ENCODE assay signal across 9 cellular contexts in genomic region chr6:134436950-134437349, GRCh38.
A peak's percentile ranks its signal among the peaks of the same experiment; 100 is the strongest.
DNase-seq lines count a peak whose midpoint lies in the region; ATAC-seq and TF ChIP-seq lines count a peak whose summit lies in the region.
"Had no signal": no experiment of that assay in that cellular context is flagged by ENCODE, and none has a peak within 500 bp of the region (broad histone marks: within the 10 kb centered on the region; RNA-seq: fewer than 3 reads in every experiment).

No MANE protein-coding gene starts in this region.

- no peaks in the 10 kb centered on the region for H3K27me3 Mint-ChIP-seq in MCF 10A (ENCODE audit: insufficient read depth, unreplicated experiment)
- no peaks in the 10 kb centered on the region for H3K27me3 Mint-ChIP-seq in T-helper 2 cell treated with Interferon-gamma antibody and Interleukin-4, amounts not matched to agents 5 μg/mL and 100 μg/mL, for 36 hours (ENCODE audit: low read depth)

- no peaks in the 10 kb centered on the region for H3K9me3 Mint-ChIP-seq in MCF 10A (ENCODE audit: unreplicated experiment)
- no peaks in the 10 kb centered on the region for H3K9me3 Mint-ChIP-seq in T-helper 2 cell treated with Interferon-gamma antibody and Interleukin-4, amounts not matched to agents 5 μg/mL and 100 μg/mL, for 36 hours

- no peaks in the 10 kb centered on the region for H3K9me3 ChIP-seq in breast epithelium
- H3K9me3 ChIP-seq in upper lobe of left lung, result no peaks in the 10 kb centered on the region

- TF ChIP-seq EP300 in upper lobe of left lung (IDR thresholded peaks at IDR 0.05), result no peak

- 0 to 30% methylated on average over 1 of the region's 1 CpG for WGBS in upper lobe of left lung, 2 donors

- H3K4me3 ChIP-seq in breast epithelium (no peak overlapping the region), upper lobe of left lung (no peak overlapping the region)

- no TSS peak for BruUV-seq in MCF 10A (replicated peaks; lab: Mats Ljungman, UMichigan)

- intact Hi-C loops in MCF 10A (cut with micrococcal nuclease), result loop anchor here (1.0 to 5.0 kb wide), 6 partner anchors 14 to 386 kb away; no protein-coding TSS in a partner anchor
- intact Hi-C loops in breast epithelium (cut with DNase I; ENCODE audit: low total_unique reads), result no loop called here
- intact Hi-C loops in head of caudate nucleus (cut with DNase I), result loop anchor here (5.0 kb wide), 1 partner anchor 205 kb away; no protein-coding TSS in a partner anchor

- TF ChIP-seq POLR2A in breast epithelium (IDR thresholded peaks at IDR 0.05), result no peak
- no peak for TF ChIP-seq POLR2A in upper lobe of left lung (IDR thresholded peaks at IDR 0.05)

- peaks cover 0 to 4% of the 10 kb centered on the region in 2 donors for H3K4me1 ChIP-seq in breast epithelium
- H3K4me1 ChIP-seq in foreskin keratinocyte, result peaks cover 19% of the 10 kb centered on the region
- H3K4me1 ChIP-seq in upper lobe of left lung, result peaks cover 15 to 20% (median 16%) of the 10 kb centered on the region in 4 donors

- H3K27ac ChIP-seq in breast epithelium, result no peak overlapping the region
- H3K27ac ChIP-seq in foreskin keratinocyte, result peak overlapping the region; percentile 98
- H3K27ac ChIP-seq in upper lobe of left lung, result peak overlapping the region; percentile 42 to 79 (median 64)

- H3K36me3 ChIP-seq in breast epithelium (no peaks in the 10 kb centered on the region), upper lobe of left lung (no peaks in the 10 kb centered on the region)

- no peak for ATAC-seq in foreskin keratinocyte
- ATAC-seq in upper lobe of left lung (ENCODE audit: low FRiP score in 2 of 2), result peak in 1 of 2 donors; percentile 74

- H3K27ac Mint-ChIP-seq in MCF 10A (ENCODE audit: low read depth, unreplicated experiment), result peak overlapping the region; percentile 88
- peak overlapping the region; percentile 93 for H3K27ac Mint-ChIP-seq in T-helper 2 cell treated with Interferon-gamma antibody and Interleukin-4, amounts not matched to agents 5 μg/mL and 100 μg/mL, for 36 hours

- peaks cover 24% of the 10 kb centered on the region for H3K4me1 Mint-ChIP-seq in MCF 10A (ENCODE audit: insufficient read depth, unreplicated experiment)
- peaks cover 35% of the 10 kb centered on the region for H3K4me1 Mint-ChIP-seq in T-helper 2 cell treated with Interferon-gamma antibody and Interleukin-4, amounts not matched to agents 5 μg/mL and 100 μg/mL, for 36 hours (ENCODE audit: low read depth)

- no peaks in the 10 kb centered on the region for H3K27me3 ChIP-seq in breast epithelium
- H3K27me3 ChIP-seq in foreskin keratinocyte, result no peaks in the 10 kb centered on the region
- H3K27me3 ChIP-seq in upper lobe of left lung, result no peaks in the 10 kb centered on the region

- POLR2A ChIA-PET in MCF 10A (lab: Yijun Ruan, JAX), result interaction anchor here (0.7 to 4.6 kb wide), 14 partner anchors 9 to 207 kb away, joined by 3 to 44 read pairs (median 4); no protein-coding TSS in a partner anchor

- no peaks in the 10 kb centered on the region for H3K36me3 Mint-ChIP-seq in MCF 10A (ENCODE audit: insufficient read depth, unreplicated experiment)
- H3K36me3 Mint-ChIP-seq in T-helper 2 cell treated with Interferon-gamma antibody and Interleukin-4, amounts not matched to agents 5 μg/mL and 100 μg/mL, for 36 hours (ENCODE audit: low read depth), result no peaks in the 10 kb centered on the region

- no peak overlapping the region for H3K4me3 Mint-ChIP-seq in MCF 10A (ENCODE audit: unreplicated experiment)
- H3K4me3 Mint-ChIP-seq in T-helper 2 cell treated with Interferon-gamma antibody and Interleukin-4, amounts not matched to agents 5 μg/mL and 100 μg/mL, for 36 hours, result peak overlapping the region; percentile 78

- CTCF ChIA-PET in MCF 10A (lab: Yijun Ruan, JAX), result interaction anchor here (0.6 to 2.9 kb wide), 3 partner anchors 27 to 382 kb away, joined by 3 to 13 read pairs (median 3); no protein-coding TSS in a partner anchor

- DNase-seq in MCF 10A (ENCODE audit: unreplicated experiment) (no peak), breast epithelium (ENCODE audit: low spot score in 2 of 2) (no peak), foreskin keratinocyte (no peak), upper lobe of left lung (no peak), head of caudate nucleus (no peak), NCI-H2081 (lab: John Stamatoyannopoulos, UW) (no peak)
- DNase-seq in T-helper 2 cell treated with Interferon-gamma antibody and Interleukin-4, amounts not matched to agents 5 μg/mL and 100 μg/mL, for 36 hours (ENCODE audit: low spot score), result no peak
- no peak for DNase-seq in stimulated activated naive CD4-positive, alpha-beta T cell treated with Interleukin-2 at 50 U/mL for 16 hours (lab: John Stamatoyannopoulos, UW)
- DNase-seq: NCI-H187 treated with DMSO at 0.1 percent for 48 hours had no signal

- TF ChIP-seq CTCF in MCF 10A (IDR thresholded peaks at IDR 0.05; ENCODE audit: unreplicated experiment) (no peak), breast epithelium (IDR thresholded peaks at IDR 0.05) (no peak), foreskin keratinocyte (conservative IDR thresholded peaks at IDR 0.05) (no peak), upper lobe of left lung (IDR thresholded peaks at IDR 0.05) (no peak)

Comparison
In these comparisons a context has a peak if more than half of its experiments do, and no peak if none do; other contexts are left out.
1. H3K27ac ChIP-seq: peak in foreskin keratinocyte (single experiment) and upper lobe of left lung (4 of 4); none in breast epithelium (0 of 2).